Comparison of ENCODE assay signal across 23 cellular contexts in genomic region chr12:80332827-80333226, GRCh38.
"Had no signal": no experiment of that assay in that cellular context is flagged by ENCODE, and none has a peak within 500 bp of the region (broad histone marks: within the 10 kb centered on the region; RNA-seq: fewer than 3 reads in every experiment).

No MANE protein-coding gene starts in this region.

- H3K4me1 ChIP-seq: colonic mucosa, foreskin keratinocyte, gastrocnemius medialis, gastroesophageal sphincter, heart left ventricle, heart right ventricle had no signal

- H3K36me3 ChIP-seq: colonic mucosa, esophagus squamous epithelium, gastrocnemius medialis, gastroesophageal sphincter, heart left ventricle, heart right ventricle had no signal

- H3K27ac ChIP-seq: colonic mucosa, coronary artery, dorsolateral prefrontal cortex, epithelial cell of prostate, esophagus squamous epithelium, foreskin keratinocyte, gastrocnemius medialis, gastroesophageal sphincter, heart left ventricle, heart right ventricle, hepatocyte had no signal

- H3K9me3 ChIP-seq: colonic mucosa, esophagus squamous epithelium, gastrocnemius medialis, gastroesophageal sphincter, heart left ventricle, heart right ventricle had no signal

- DNase-seq: colonic mucosa; cortex of kidney; dermis blood vessel endothelial cell; dorsolateral prefrontal cortex; effector CD4-positive, alpha-beta T cell; effector CD8-positive, alpha-beta T cell; effector memory CD4-positive, alpha-beta T cell; effector memory CD8-positive, alpha-beta T cell; endodermal cell; erythroblast; esophagus squamous epithelium; foreskin fibroblast; foreskin keratinocyte; foreskin melanocyte; gastrocnemius medialis; glutamatergic neuron; head of caudate nucleus; heart left ventricle; heart right ventricle had no signal

- H3K27me3 ChIP-seq: colonic mucosa, dorsolateral prefrontal cortex, esophagus squamous epithelium, foreskin keratinocyte, gastrocnemius medialis, gastroesophageal sphincter, heart left ventricle, heart right ventricle, hepatocyte had no signal

- H2AFZ ChIP-seq: hepatocyte had no signal

- H3K79me2 ChIP-seq: hepatocyte had no signal

- H3K4me3 ChIP-seq: colonic mucosa, coronary artery, dorsolateral prefrontal cortex, esophagus squamous epithelium, gastrocnemius medialis, gastroesophageal sphincter, heart left ventricle, heart right ventricle, hepatocyte had no signal

- H3K4me2 ChIP-seq: hepatocyte had no signal
